ENCODE assay signal across 1 cellular context in the genomic region with DNA sequence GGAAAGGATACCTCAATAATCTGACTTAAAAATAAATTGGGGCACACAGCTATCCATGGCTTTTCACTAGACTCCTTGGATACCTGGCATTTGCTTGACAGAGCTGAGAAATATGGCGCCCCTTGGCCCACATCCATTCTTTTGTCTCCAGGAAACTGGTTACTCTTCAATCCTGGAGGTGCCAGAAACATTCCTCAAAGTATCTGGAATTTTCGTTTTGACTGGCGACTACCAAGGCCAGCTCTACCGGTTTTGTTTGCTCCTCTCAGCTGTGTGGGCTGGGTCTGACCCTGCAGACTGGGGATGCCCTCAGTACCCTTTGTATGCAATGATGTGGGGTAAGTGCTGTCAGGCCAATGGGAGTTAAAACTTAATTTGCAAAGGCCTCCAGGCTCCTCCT.
TF ChIP-seq lines count a peak whose summit lies in the region.

No MANE protein-coding gene starts in this region.

TF ChIP-seq in endothelial cell of umbilical vein, 7 proteins besides CTCF, POLR2A, EP300 and RAD21:
- TF ChIP-seq, protein P1, sequence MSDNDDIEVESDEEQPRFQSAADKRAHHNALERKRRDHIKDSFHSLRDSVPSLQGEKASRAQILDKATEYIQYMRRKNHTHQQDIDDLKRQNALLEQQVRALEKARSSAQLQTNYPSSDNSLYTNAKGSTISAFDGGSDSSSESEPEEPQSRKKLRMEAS (IDR thresholded peaks at IDR 0.05; ENCODE audit: insufficient read depth, insufficient read length) = no peak
- TF ChIP-seq POLR2AphosphoS5 (IDR thresholded peaks at IDR 0.05; ENCODE audit: insufficient read depth, low read depth, low read length) (no peak), FOS (IDR thresholded peaks at IDR 0.05; ENCODE audit: borderline replicate concordance, insufficient read depth, low read length) (no peak), EZH2 (IDR thresholded peaks at IDR 0.05; ENCODE audit: borderline replicate concordance, low read depth, low read length, severe bottlenecking) (no peak), MYC (IDR thresholded peaks at IDR 0.05; ENCODE audit: low read depth, low read length) (no peak), JUN (IDR thresholded peaks at IDR 0.05; ENCODE audit: borderline replicate concordance, insufficient read depth, insufficient read length, low read depth) (no peak), GATA2 (IDR thresholded peaks at IDR 0.05; ENCODE audit: insufficient read depth, insufficient read length, low read depth, low read length) (no peak)
